ENCODE assay signal across 11 cellular contexts in genomic region chr11:2077061-2077802, GRCh38.
A peak's percentile ranks its signal among the peaks of the same experiment; 100 is the strongest.
DNase-seq lines count a peak whose midpoint lies in the region; ATAC-seq lines count a peak whose summit lies in the region.
"Had no signal": no experiment of that assay in that cellular context is flagged by ENCODE, and none has a peak within 500 bp of the region (broad histone marks: within the 10 kb centered on the region; RNA-seq: fewer than 3 reads in every experiment).

No MANE protein-coding gene starts in this region.

- peaks cover 22% of the 10 kb centered on the region for H3K27me3 Mint-ChIP-seq in activated CD4-positive, alpha-beta memory T cell treated with anti-CD3 and anti-CD28 coated beads for 36 hours

- peak overlapping the region; percentile 80 for H3K27ac Mint-ChIP-seq in activated CD4-positive, alpha-beta memory T cell treated with anti-CD3 and anti-CD28 coated beads for 36 hours

- intact Hi-C loops in activated CD4-positive, alpha-beta memory T cell treated with anti-CD3 and anti-CD28 coated beads for 36 hours (cut with micrococcal nuclease): loop anchor here (1.0 kb wide), 2 partner anchors 66 to 222 kb away; no protein-coding TSS in a partner anchor

- H3K4me1 Mint-ChIP-seq in activated CD4-positive, alpha-beta memory T cell treated with anti-CD3 and anti-CD28 coated beads for 36 hours (ENCODE audit: low read depth): peaks cover 20% of the 10 kb centered on the region

- DNase-seq in activated effector memory CD4-positive, alpha-beta T cell treated with anti-CD3 and anti-CD28 coated beads, Interleukin-2, amount 50 U/mL, for 16 hours: peak; percentile 74
- no peak for DNase-seq in activated effector memory CD4-positive, alpha-beta T cell treated with Interleukin-2 at 50 U/mL for 16 hours
- peak; percentile 77 for DNase-seq in activated CD4-positive, alpha-beta memory T cell treated with anti-CD3 and anti-CD28 coated beads for 36 hours
- DNase-seq in fibroblast of gingiva (ENCODE audit: low read depth) (peak; percentile 62), NCI-H146 treated with DMSO at 0.1 percent for 48 hours (lab: John Stamatoyannopoulos, UW; ENCODE audit: unreplicated experiment) (no peak), mesenteric fat pad (ENCODE audit: low spot score) (no peak), cortex of kidney (lab: John Stamatoyannopoulos, UW) (no peak)
- DNase-seq in stimulated activated naive CD8-positive, alpha-beta T cell treated with anti-CD3 and anti-CD28 coated beads, Interleukin-15, Interleukin-2, amounts not matched to agents 100 U/mL and 50 U/mL, for 24 hours: peak; percentile 33
- DNase-seq: NCI-H524 treated with DMSO at 0.1 percent for 48 hours, right lobe of liver had no signal

- ATAC-seq in stimulated activated naive CD8-positive, alpha-beta T cell treated with anti-CD3 and anti-CD28 coated beads, Interleukin-15, Interleukin-2, amounts not matched to agents 100 U/mL and 50 U/mL, for 24 hours: peak; percentile 92

- no peak overlapping the region for H3K4me3 Mint-ChIP-seq in activated CD4-positive, alpha-beta memory T cell treated with anti-CD3 and anti-CD28 coated beads for 36 hours
- H3K4me3 Mint-ChIP-seq: CD8-positive, alpha-beta memory T cell had no signal

- H3K9me3 Mint-ChIP-seq in activated CD4-positive, alpha-beta memory T cell treated with anti-CD3 and anti-CD28 coated beads for 36 hours: no peaks in the 10 kb centered on the region
- H3K9me3 Mint-ChIP-seq: CD8-positive, alpha-beta memory T cell had no signal

- POLR2A ChIA-PET in activated CD4-positive, alpha-beta memory T cell treated with anti-CD3 and anti-CD28 coated beads for 36 hours (lab: Charles Lee): interaction anchor here (0.6 to 1.9 kb wide), 10 partner anchors 40 to 1235 kb away, joined by 3 to 31 read pairs (median 4); no protein-coding TSS in a partner anchor

- H3K36me3 Mint-ChIP-seq in activated CD4-positive, alpha-beta memory T cell treated with anti-CD3 and anti-CD28 coated beads for 36 hours: no peaks in the 10 kb centered on the region

- CTCF ChIA-PET in activated CD4-positive, alpha-beta memory T cell treated with anti-CD3 and anti-CD28 coated beads for 36 hours (lab: Charles Lee): interaction anchor here (0.9 to 5.2 kb wide), 11 partner anchors 12 to 425 kb away, joined by 3 to 45 read pairs (median 6); no protein-coding TSS in a partner anchor

Comparison
In these comparisons a context has a peak if more than half of its experiments do, and no peak if none do; other contexts are left out.
1. DNase-seq: peak in activated effector memory CD4-positive, alpha-beta T cell treated with anti-CD3 and anti-CD28 coated beads, Interleukin-2, amount 50 U/mL, for 16 hours (single experiment), activated CD4-positive, alpha-beta memory T cell treated with anti-CD3 and anti-CD28 coated beads for 36 hours (single experiment), fibroblast of gingiva (single experiment) and stimulated activated naive CD8-positive, alpha-beta T cell treated with anti-CD3 and anti-CD28 coated beads, Interleukin-15, Interleukin-2, amounts not matched to agents 100 U/mL and 50 U/mL, for 24 hours (single experiment); none in activated effector memory CD4-positive, alpha-beta T cell treated with Interleukin-2 at 50 U/mL for 16 hours (single experiment), NCI-H146 treated with DMSO at 0.1 percent for 48 hours (single experiment), mesenteric fat pad (single experiment) and cortex of kidney (single experiment).